Comparison of ENCODE assay signal across 9 cellular contexts in the genomic region with DNA sequence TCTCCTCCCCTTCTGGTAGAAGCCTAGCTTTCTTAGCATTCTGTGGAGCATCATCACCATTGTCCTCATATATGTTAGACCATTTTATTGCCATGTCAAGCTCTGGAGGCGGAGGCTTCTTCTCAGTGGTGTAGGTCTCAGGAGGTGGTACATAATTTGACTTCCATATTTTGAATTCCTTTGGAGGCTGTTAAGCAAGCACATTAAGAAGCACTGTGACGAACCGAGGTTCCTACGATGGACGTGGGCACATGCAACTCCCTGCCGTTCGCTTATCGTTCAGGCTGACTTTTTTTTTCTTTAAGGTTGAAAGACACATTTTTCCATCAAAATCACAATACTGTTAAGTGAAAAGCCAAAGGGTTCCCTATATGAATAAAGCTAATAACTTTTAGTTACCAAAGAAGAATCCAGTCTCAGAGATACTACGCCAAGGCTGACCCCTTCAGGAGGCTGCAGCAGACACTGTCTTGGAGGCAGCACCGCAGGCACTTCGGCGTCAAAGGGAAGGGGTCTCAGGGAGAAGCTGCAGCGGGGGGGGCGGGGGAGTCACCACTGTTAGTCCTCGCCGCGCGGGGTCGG. TPM values are rescaled to one million over a fixed set of nuclear protein-coding genes. Genes with fewer than 3 reads are reported as not detected.
DNase-seq lines count a peak whose midpoint lies in the region; ATAC-seq, FAIRE-seq and TF ChIP-seq lines count a peak whose summit lies in the region.
"Had no signal": no experiment of that assay in that cellular context is flagged by ENCODE, and none has a peak within 500 bp of the region (broad histone marks: within the 10 kb centered on the region; RNA-seq: fewer than 3 reads in every experiment).

No MANE protein-coding gene starts in this region.

- H3K9ac ChIP-seq in astrocyte (ENCODE audit: low read length): peak overlapping the region; percentile 96
- H3K9ac ChIP-seq in liver (ENCODE audit: low read depth in 1 of 2, low read length in 2 of 2): peak overlapping the region; percentile 28 to 61

- H3K4me3 ChIP-seq in astrocyte (ENCODE audit: insufficient read depth, low read depth, low read length): peak overlapping the region; percentile 91
- peak overlapping the region; percentile 89 to 93 (median 91) for H3K4me3 ChIP-seq in liver (ENCODE audit: low read depth in 1 of 3, low read length in 3 of 3)

- H3K79me2 ChIP-seq in astrocyte (ENCODE audit: insufficient read depth, low read length): peaks cover 38% of the 10 kb centered on the region

- H3K27ac Mint-ChIP-seq in activated T-cell treated with anti-CD3 and anti-CD28 coated beads, Interleukin-2, amount 50 U/mL, for 24 hours: peak overlapping the region; percentile 98
- H3K27ac Mint-ChIP-seq in astrocyte (ENCODE audit: unreplicated experiment) (peak overlapping the region; percentile 81), type B pancreatic cell (peak overlapping the region; percentile 88)

- peak overlapping the region; percentile 98 for H3K4me3 Mint-ChIP-seq in activated T-cell treated with anti-CD3 and anti-CD28 coated beads, Interleukin-2, amount 50 U/mL, for 24 hours
- peak overlapping the region; percentile 93 for H3K4me3 Mint-ChIP-seq in astrocyte (ENCODE audit: unreplicated experiment)
- peak overlapping the region; percentile 97 for H3K4me3 Mint-ChIP-seq in type B pancreatic cell

- no peak for TF ChIP-seq RAD21 in liver (IDR thresholded peaks at IDR 0.05)

- ATAC-seq in HG02840 (IDR thresholded peaks at IDR 0.05; ENCODE audit: low FRiP score, unreplicated experiment): no peak

- H3K36me3 Mint-ChIP-seq in activated T-cell treated with anti-CD3 and anti-CD28 coated beads, Interleukin-2, amount 50 U/mL, for 24 hours (ENCODE audit: low read depth): peaks cover 59% of the 10 kb centered on the region
- H3K36me3 Mint-ChIP-seq in astrocyte (ENCODE audit: low read depth, unreplicated experiment): peaks cover 14% of the 10 kb centered on the region
- H3K36me3 Mint-ChIP-seq in type B pancreatic cell: peaks cover 36% of the 10 kb centered on the region

- 9% methylated on average over 19 of the region's 19 CpGs for WGBS in liver

- H3K27me3 ChIP-seq in astrocyte (ENCODE audit: insufficient read depth, low read length): no peaks in the 10 kb centered on the region
- H3K27me3 ChIP-seq in liver (ENCODE audit: control insufficient read depth in 4 of 4, insufficient read depth in 4 of 4, low read length in 3 of 4): no peaks in the 10 kb centered on the region

- DNase-seq in activated T-cell treated with anti-CD3 and anti-CD28 coated beads, Interleukin-2, amount 50 U/mL, for 24 hours: no peak
- no peak for DNase-seq in activated T-cell treated with anti-CD3 and anti-CD28 coated beads, Interleukin-2, amount 50 U/mL, for 1 hour
- DNase-seq in astrocyte (ENCODE audit: low read depth) (no peak), type B pancreatic cell (ENCODE audit: extremely low spot score, unreplicated experiment) (no peak), DMS114 treated with DMSO at 0.1 percent for 48 hours (lab: John Stamatoyannopoulos, UW; ENCODE audit: unreplicated experiment) (no peak), kidney tubule cell (ENCODE audit: low spot score) (no peak)

- H3K9me3 ChIP-seq in astrocyte (ENCODE audit: insufficient read depth, low read depth, low read length): no peaks in the 10 kb centered on the region
- H3K9me3 ChIP-seq in liver (ENCODE audit: control insufficient read depth in 4 of 4, low read length in 3 of 4): no peaks in the 10 kb centered on the region

- peaks cover 16% of the 10 kb centered on the region for H3K4me1 ChIP-seq in astrocyte (ENCODE audit: insufficient read depth, low read length)
- H3K4me1 ChIP-seq in liver (ENCODE audit: control insufficient read depth in 4 of 4, insufficient read depth in 4 of 4, low read length in 3 of 4): peaks cover 0 to 37% (median 26%) of the 10 kb centered on the region in 4 donors

- FAIRE-seq in astrocyte (lab: Jason Lieb, UNC): no peak
- FAIRE-seq: colon had no signal

- H3K9me3 Mint-ChIP-seq in activated T-cell treated with anti-CD3 and anti-CD28 coated beads, Interleukin-2, amount 50 U/mL, for 24 hours: no peaks in the 10 kb centered on the region
- H3K9me3 Mint-ChIP-seq in astrocyte (ENCODE audit: unreplicated experiment) (peaks cover 2% of the 10 kb centered on the region), type B pancreatic cell (no peaks in the 10 kb centered on the region)

- no peaks in the 10 kb centered on the region for H3K27me3 Mint-ChIP-seq in activated T-cell treated with anti-CD3 and anti-CD28 coated beads, Interleukin-2, amount 50 U/mL, for 24 hours
- H3K27me3 Mint-ChIP-seq in astrocyte (ENCODE audit: low read depth, unreplicated experiment) (no peaks in the 10 kb centered on the region), type B pancreatic cell (no peaks in the 10 kb centered on the region)

- H3K4me1 Mint-ChIP-seq in activated T-cell treated with anti-CD3 and anti-CD28 coated beads, Interleukin-2, amount 50 U/mL, for 24 hours (ENCODE audit: low read depth): peaks cover 40% of the 10 kb centered on the region
- H3K4me1 Mint-ChIP-seq in astrocyte (ENCODE audit: low read depth, unreplicated experiment) (peaks cover 15% of the 10 kb centered on the region), type B pancreatic cell (ENCODE audit: unreplicated experiment) (peaks cover 28% of the 10 kb centered on the region)

- peaks cover 46% of the 10 kb centered on the region for H4K20me1 ChIP-seq in astrocyte (ENCODE audit: insufficient read depth, low read length)

- TF ChIP-seq CTCF in astrocyte (IDR thresholded peaks at IDR 0.05; ENCODE audit: insufficient read depth, low read depth, low read length) (no peak), liver (IDR thresholded peaks at IDR 0.05; ENCODE audit: low read depth, low read length, missing input control) (no peak), type B pancreatic cell (conservative IDR thresholded peaks at IDR 0.05) (no peak)

- no peak overlapping the region for H2AFZ ChIP-seq in astrocyte (ENCODE audit: low read depth, low read length)

- peak overlapping the region; percentile 85 for H3K4me2 ChIP-seq in astrocyte (ENCODE audit: low read length)

- H3K27ac ChIP-seq in astrocyte (ENCODE audit: low read depth, low read length): peak overlapping the region; percentile 90
- H3K27ac ChIP-seq in liver (ENCODE audit: low read depth in 1 of 2, low read length in 2 of 2): peak overlapping the region in 1 of 2 donors; percentile 63

- H3K36me3 ChIP-seq in astrocyte (ENCODE audit: insufficient read depth, low read length) (peaks cover 9% of the 10 kb centered on the region), liver (ENCODE audit: control insufficient read depth in 4 of 4, insufficient read depth in 3 of 4, low read depth in 1 of 4, low read length in 3 of 4) (peaks cover 0 to 12% (median 5%) of the 10 kb centered on the region in 4 donors)

TF ChIP-seq in liver, 16 proteins besides CTCF, POLR2A, EP300 and RAD21 (continues in another document):
- TF ChIP-seq HNF4A (conservative IDR thresholded peaks at IDR 0.05): no peak
- TF ChIP-seq, protein P1, sequence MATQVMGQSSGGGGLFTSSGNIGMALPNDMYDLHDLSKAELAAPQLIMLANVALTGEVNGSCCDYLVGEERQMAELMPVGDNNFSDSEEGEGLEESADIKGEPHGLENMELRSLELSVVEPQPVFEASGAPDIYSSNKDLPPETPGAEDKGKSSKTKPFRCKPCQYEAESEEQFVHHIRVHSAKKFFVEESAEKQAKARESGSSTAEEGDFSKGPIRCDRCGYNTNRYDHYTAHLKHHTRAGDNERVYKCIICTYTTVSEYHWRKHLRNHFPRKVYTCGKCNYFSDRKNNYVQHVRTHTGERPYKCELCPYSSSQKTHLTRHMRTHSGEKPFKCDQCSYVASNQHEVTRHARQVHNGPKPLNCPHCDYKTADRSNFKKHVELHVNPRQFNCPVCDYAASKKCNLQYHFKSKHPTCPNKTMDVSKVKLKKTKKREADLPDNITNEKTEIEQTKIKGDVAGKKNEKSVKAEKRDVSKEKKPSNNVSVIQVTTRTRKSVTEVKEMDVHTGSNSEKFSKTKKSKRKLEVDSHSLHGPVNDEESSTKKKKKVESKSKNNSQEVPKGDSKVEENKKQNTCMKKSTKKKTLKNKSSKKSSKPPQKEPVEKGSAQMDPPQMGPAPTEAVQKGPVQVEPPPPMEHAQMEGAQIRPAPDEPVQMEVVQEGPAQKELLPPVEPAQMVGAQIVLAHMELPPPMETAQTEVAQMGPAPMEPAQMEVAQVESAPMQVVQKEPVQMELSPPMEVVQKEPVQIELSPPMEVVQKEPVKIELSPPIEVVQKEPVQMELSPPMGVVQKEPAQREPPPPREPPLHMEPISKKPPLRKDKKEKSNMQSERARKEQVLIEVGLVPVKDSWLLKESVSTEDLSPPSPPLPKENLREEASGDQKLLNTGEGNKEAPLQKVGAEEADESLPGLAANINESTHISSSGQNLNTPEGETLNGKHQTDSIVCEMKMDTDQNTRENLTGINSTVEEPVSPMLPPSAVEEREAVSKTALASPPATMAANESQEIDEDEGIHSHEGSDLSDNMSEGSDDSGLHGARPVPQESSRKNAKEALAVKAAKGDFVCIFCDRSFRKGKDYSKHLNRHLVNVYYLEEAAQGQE (IDR thresholded peaks at IDR 0.05): no peak
- no peak for TF ChIP-seq NR2F2 (IDR thresholded peaks at IDR 0.05)
- TF ChIP-seq ZBTB33 (IDR thresholded peaks at IDR 0.05): no peak
- TF ChIP-seq RXRA (IDR thresholded peaks at IDR 0.05): no peak
- no peak for TF ChIP-seq YY1 (IDR thresholded peaks at IDR 0.05)

RNA-seq across cellular contexts. Expression of gene C1orf52, which starts 0.8 kb away (rescaled TPM):
- total RNA-seq in astrocyte (42.4 and 44.5 TPM in 2 replicates), liver (1 to 10 TPM; 6.1 to 8.3 TPM), type B pancreatic cell (ENCODE audit: low replicate concordance) (24.9 and 31.2 TPM in 2 replicates)
- 10 to 100 TPM in 1 of 2 donors, 1 to 10 TPM in 1; 6.2 to 10.9 TPM for polyA plus RNA-seq in liver

RNA-seq across cellular contexts. Expression of gene BCL10, which starts 17.8 kb away (rescaled TPM):
- total RNA-seq in astrocyte (36.4 and 38.4 TPM in 2 replicates), liver (1 to 10 TPM; 6.3 to 8.9 TPM), type B pancreatic cell (ENCODE audit: low replicate concordance) (25.0 and 34.7 TPM in 2 replicates)
- polyA plus RNA-seq in liver: 1 to 10 TPM; 3.1 to 8.8 TPM

RNA-seq across cellular contexts. Expression of gene SYDE2, which starts 57.8 kb away (rescaled TPM):
- 8.1 and 9.9 TPM in 2 replicates for total RNA-seq in astrocyte
- total RNA-seq in liver: 10 to 100 TPM in 1 of 2 donors, 1 to 10 TPM in 1; 4.8 to 11.5 TPM
- polyA plus RNA-seq in liver: 1 to 10 TPM; 1.3 to 2.5 TPM
- 9.4 and 10.3 TPM in 2 replicates for total RNA-seq in type B pancreatic cell (ENCODE audit: low replicate concordance)
